9 cellular contexts compared by ENCODE assay signal in the genomic region with DNA sequence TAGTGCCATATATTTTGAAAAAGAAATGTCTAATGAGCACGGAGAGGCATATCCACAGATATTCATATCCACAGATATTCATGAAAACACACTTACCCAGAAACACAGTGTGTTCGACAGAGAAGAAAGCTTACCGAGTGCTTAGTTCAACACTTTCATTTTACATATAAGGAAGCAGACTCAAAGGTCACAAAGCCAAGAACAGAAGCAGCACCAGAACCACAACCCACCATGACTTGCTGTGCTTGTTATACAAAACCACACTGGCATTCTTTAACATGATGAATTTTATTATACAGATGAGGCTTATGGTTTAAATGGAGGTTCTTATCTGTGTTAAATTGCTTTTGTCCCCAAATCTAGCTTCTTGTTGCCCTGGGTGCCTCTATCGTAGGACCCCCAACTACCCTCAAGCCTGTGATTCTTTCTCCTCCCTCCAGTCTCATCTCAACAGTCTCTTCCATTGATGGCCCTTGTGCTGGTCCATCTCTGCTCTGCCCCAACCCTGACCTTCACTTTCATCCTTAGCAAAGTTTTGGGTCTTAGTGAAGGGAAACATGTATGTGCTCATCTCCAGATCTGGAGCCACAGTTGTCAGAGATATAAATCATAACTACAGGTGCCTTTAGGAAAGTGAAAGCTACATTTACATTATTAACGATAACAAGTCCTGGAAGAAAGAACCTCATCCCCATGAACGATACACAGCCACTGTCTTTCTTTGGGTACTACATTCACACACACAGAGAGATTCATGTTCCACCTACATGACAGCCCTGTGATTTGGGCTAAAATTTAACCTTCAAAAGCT. TPM values are rescaled to one million over a fixed set of nuclear protein-coding genes. Genes with fewer than 3 reads are reported as not detected.
DNase-seq lines count a peak whose midpoint lies in the region; ATAC-seq and TF ChIP-seq lines count a peak whose summit lies in the region.
"Had no signal": no experiment of that assay in that cellular context is flagged by ENCODE, and none has a peak within 500 bp of the region (broad histone marks: within the 10 kb centered on the region; RNA-seq: fewer than 3 reads in every experiment).

No MANE protein-coding gene starts in this region.

- H3K27ac Mint-ChIP-seq in activated T-helper 1 cell treated with anti-CD3 and anti-CD28 coated beads, Interleukin-12 subunit alpha, Interleukin-12 subunit beta, Interleukin-2, Interleukin-4 antibody, amounts not matched to agents 30 ng/mL and 10 ng/mL and 1 ng/mL, durations not matched to agents 14 hours and 24 hours and 36 hours, result peak overlapping the region; percentile 98
- no peak overlapping the region for H3K27ac Mint-ChIP-seq in progenitor cell of endocrine pancreas
- H3K27ac Mint-ChIP-seq: nephron had no signal

- H3K27me3 Mint-ChIP-seq in activated T-helper 1 cell treated with anti-CD3 and anti-CD28 coated beads, Interleukin-12 subunit alpha, Interleukin-12 subunit beta, Interleukin-2, Interleukin-4 antibody, amounts not matched to agents 30 ng/mL and 10 ng/mL and 1 ng/mL, durations not matched to agents 14 hours and 24 hours and 36 hours (ENCODE audit: insufficient read depth), result no peaks in the 10 kb centered on the region
- peaks cover 25% of the 10 kb centered on the region for H3K27me3 Mint-ChIP-seq in progenitor cell of endocrine pancreas

- H3K27me3 ChIP-seq in breast epithelium, result no peaks in the 10 kb centered on the region

- intact Hi-C loops in activated T-helper 1 cell treated with anti-CD3 and anti-CD28 coated beads, Interleukin-12 subunit alpha, Interleukin-12 subunit beta, Interleukin-2, Interleukin-4 antibody, amounts not matched to agents 30 ng/mL and 10 ng/mL and 1 ng/mL, durations not matched to agents 14 hours and 24 hours and 36 hours (cut with micrococcal nuclease), result loop anchor here (1.0 to 5.0 kb wide), 8 partner anchors 9 to 1658 kb away; a partner anchor contains a TSS
- intact Hi-C loops in breast epithelium (cut with DNase I; ENCODE audit: low total_unique reads), result no loop called here

- no peak overlapping the region for H3K27ac ChIP-seq in breast epithelium

- peak overlapping the region; percentile 83 for H3K4me3 Mint-ChIP-seq in activated T-helper 1 cell treated with anti-CD3 and anti-CD28 coated beads, Interleukin-12 subunit alpha, Interleukin-12 subunit beta, Interleukin-2, Interleukin-4 antibody, amounts not matched to agents 30 ng/mL and 10 ng/mL and 1 ng/mL, durations not matched to agents 14 hours and 24 hours and 36 hours
- H3K4me3 Mint-ChIP-seq in progenitor cell of endocrine pancreas (ENCODE audit: low read depth), result no peak overlapping the region
- H3K4me3 Mint-ChIP-seq: nephron had no signal

- H3K9me3 Mint-ChIP-seq in activated T-helper 1 cell treated with anti-CD3 and anti-CD28 coated beads, Interleukin-12 subunit alpha, Interleukin-12 subunit beta, Interleukin-2, Interleukin-4 antibody, amounts not matched to agents 30 ng/mL and 10 ng/mL and 1 ng/mL, durations not matched to agents 14 hours and 24 hours and 36 hours, result no peaks in the 10 kb centered on the region
- no peaks in the 10 kb centered on the region for H3K9me3 Mint-ChIP-seq in progenitor cell of endocrine pancreas (ENCODE audit: low read depth)

- no peaks in the 10 kb centered on the region for H3K4me1 ChIP-seq in breast epithelium

- TF ChIP-seq CTCF in breast epithelium (IDR thresholded peaks at IDR 0.05), result no peak
- TF ChIP-seq CTCF in progenitor cell of endocrine pancreas (IDR thresholded peaks at IDR 0.05; ENCODE audit: unreplicated experiment), result no peak

- DNase-seq in activated naive CD4-positive, alpha-beta T cell treated with Interleukin-2 at 50 U/mL for 16 hours, result peak; percentile 47
- DNase-seq in activated naive CD4-positive, alpha-beta T cell (lab: John Stamatoyannopoulos, UW), result no peak
- peak; percentile 37 for DNase-seq in activated T-helper 1 cell treated with anti-CD3 and anti-CD28 coated beads, Interleukin-12 subunit alpha, Interleukin-12 subunit beta, Interleukin-2, Interleukin-4 antibody, amounts not matched to agents 30 ng/mL and 10 ng/mL and 1 ng/mL, durations not matched to agents 14 hours and 24 hours and 36 hours (ENCODE audit: low spot score)
- peak in 2 of 3 experiments; percentile 27 to 38 for DNase-seq in stimulated activated CD4-positive, alpha-beta T cell treated with anti-CD3 and anti-CD28 coated beads, TNF-alpha, amount 100 ng/mL, for 24 hours (ENCODE audit: low read depth in 3 of 3)
- no peak for DNase-seq in HK-2 (ENCODE audit: unreplicated experiment)
- no peak for DNase-seq in breast epithelium (ENCODE audit: low spot score in 2 of 2)
- no peak for DNase-seq in progenitor cell of endocrine pancreas (ENCODE audit: low spot score, unreplicated experiment)

- peak; percentile 88 for ATAC-seq in HG03432 (IDR thresholded peaks at IDR 0.05; ENCODE audit: unreplicated experiment)

- H3K4me3 ChIP-seq in breast epithelium, result no peak overlapping the region

- H3K36me3 Mint-ChIP-seq in activated T-helper 1 cell treated with anti-CD3 and anti-CD28 coated beads, Interleukin-12 subunit alpha, Interleukin-12 subunit beta, Interleukin-2, Interleukin-4 antibody, amounts not matched to agents 30 ng/mL and 10 ng/mL and 1 ng/mL, durations not matched to agents 14 hours and 24 hours and 36 hours (ENCODE audit: low read depth), result no peaks in the 10 kb centered on the region
- H3K36me3 Mint-ChIP-seq in progenitor cell of endocrine pancreas (ENCODE audit: insufficient read depth), result no peaks in the 10 kb centered on the region

- H3K4me1 Mint-ChIP-seq in activated T-helper 1 cell treated with anti-CD3 and anti-CD28 coated beads, Interleukin-12 subunit alpha, Interleukin-12 subunit beta, Interleukin-2, Interleukin-4 antibody, amounts not matched to agents 30 ng/mL and 10 ng/mL and 1 ng/mL, durations not matched to agents 14 hours and 24 hours and 36 hours (ENCODE audit: low read depth), result peaks cover 48% of the 10 kb centered on the region
- H3K4me1 Mint-ChIP-seq in progenitor cell of endocrine pancreas (ENCODE audit: low read depth), result no peaks in the 10 kb centered on the region
- H3K4me1 Mint-ChIP-seq: nephron had no signal

- no peaks in the 10 kb centered on the region for H3K9me3 ChIP-seq in breast epithelium

- TF ChIP-seq POLR2A in breast epithelium (IDR thresholded peaks at IDR 0.05), result no peak

- no peaks in the 10 kb centered on the region for H3K36me3 ChIP-seq in breast epithelium

RNA-seq across cellular contexts. Expression of a gene that starts 40.0 kb away (rescaled TPM):
- total RNA-seq in activated T-helper 1 cell treated with anti-CD3 and anti-CD28 coated beads, Interleukin-12 subunit alpha, Interleukin-12 subunit beta, Interleukin-2, Interleukin-4 antibody, amounts not matched to agents 30 ng/mL and 10 ng/mL and 1 ng/mL, durations not matched to agents 14 hours and 24 hours and 36 hours, result 204 and 232 TPM in 2 replicates
- total RNA-seq in breast epithelium (100 to 1,000 TPM; 122 to 176 (median 155) TPM), progenitor cell of endocrine pancreas (115 and 116 TPM in 2 replicates)

RNA-seq across cellular contexts. Expression of a gene that starts 47.3 kb away (rescaled TPM):
- 13.6 and 14.5 TPM in 2 replicates for total RNA-seq in activated T-helper 1 cell treated with anti-CD3 and anti-CD28 coated beads, Interleukin-12 subunit alpha, Interleukin-12 subunit beta, Interleukin-2, Interleukin-4 antibody, amounts not matched to agents 30 ng/mL and 10 ng/mL and 1 ng/mL, durations not matched to agents 14 hours and 24 hours and 36 hours
- total RNA-seq in breast epithelium, result 10 to 100 TPM; 17.8 to 22.9 (median 21.4) TPM
- total RNA-seq in progenitor cell of endocrine pancreas, result 23.7 and 28.1 TPM in 2 replicates

Comparison
In these comparisons a context has a peak if more than half of its experiments do, and no peak if none do; other contexts are left out.
1. DNase-seq: peak in activated naive CD4-positive, alpha-beta T cell treated with Interleukin-2 at 50 U/mL for 16 hours (single experiment), activated T-helper 1 cell treated with anti-CD3 and anti-CD28 coated beads, Interleukin-12 subunit alpha, Interleukin-12 subunit beta, Interleukin-2, Interleukin-4 antibody, amounts not matched to agents 30 ng/mL and 10 ng/mL and 1 ng/mL, durations not matched to agents 14 hours and 24 hours and 36 hours (single experiment) and stimulated activated CD4-positive, alpha-beta T cell treated with anti-CD3 and anti-CD28 coated beads, TNF-alpha, amount 100 ng/mL, for 24 hours (2 of 3); none in activated naive CD4-positive, alpha-beta T cell (0 of 4), HK-2 (single experiment), breast epithelium (0 of 2) and progenitor cell of endocrine pancreas (single experiment).